Comparison of ENCODE assay signal across 29 cellular contexts in the genomic region with DNA sequence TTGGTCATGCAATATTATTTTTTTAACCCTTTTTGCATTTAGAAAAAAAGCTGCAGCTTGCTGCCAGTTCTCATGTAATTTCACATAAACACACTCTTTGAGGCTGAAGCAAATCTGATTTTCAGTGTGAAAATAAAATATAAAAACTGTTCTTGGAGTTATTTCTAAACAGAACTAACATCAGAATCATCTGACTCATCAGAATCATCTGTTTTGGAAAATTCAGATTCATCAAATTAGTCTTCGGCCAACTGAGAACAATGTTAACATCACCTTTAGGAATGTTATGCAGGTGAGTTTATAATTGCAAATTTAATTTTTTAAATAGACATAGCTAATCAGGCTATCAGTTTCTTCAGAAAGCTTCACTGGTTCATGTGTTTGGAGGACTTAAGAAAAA.
"Had no signal": no experiment of that assay in that cellular context is flagged by ENCODE, and none has a peak within 500 bp of the region (broad histone marks: within the 10 kb centered on the region; RNA-seq: fewer than 3 reads in every experiment).

No MANE protein-coding gene starts in this region.

- H3K27ac ChIP-seq: neural progenitor cell, ovary, parathyroid adenoma, psoas muscle, skin epidermis, spleen, suprapubic skin, testis, tibial artery, upper lobe of left lung, vagina had no signal

- H3K4me3 ChIP-seq: neural progenitor cell, ovary, psoas muscle, skin epidermis, smooth muscle cell, spleen, suprapubic skin, testis, tibial artery, upper lobe of left lung, vagina had no signal

- H3K79me2 ChIP-seq: parathyroid adenoma had no signal

- H2AFZ ChIP-seq: neural progenitor cell, parathyroid adenoma had no signal

- H3K9ac ChIP-seq: neural progenitor cell, parathyroid adenoma had no signal

- ATAC-seq: natural killer cell; psoas muscle; right cardiac atrium; sciatic nerve; stimulated activated memory B cell treated with anti-CD40 and anti-IgM and Interleukin-4, amounts not matched to agents 10 μg/mL and 1 μg/mL and 100 μg/mL, for 72 hours; stimulated activated naive CD8-positive, alpha-beta T cell treated with anti-CD3 and anti-CD28 coated beads, Interleukin-15, amount 100 ng/mL, for 72 hours; stimulated activated naive CD8-positive, alpha-beta T cell treated with anti-CD3 and anti-CD28 coated beads, Interleukin-15, Interleukin-2, amounts not matched to agents 100 U/mL and 50 U/mL, for 24 hours had no signal

- H3K9me3 ChIP-seq: ovary, psoas muscle, spleen, suprapubic skin, testis, tibial artery, upper lobe of left lung, vagina had no signal

- DNase-seq: natural killer cell; occipital lobe; ovary; posterior cingulate gyrus; psoas muscle; spleen; stimulated activated CD4-positive, alpha-beta T cell treated with anti-CD3 and anti-CD28 coated beads, Interleukin-12 subunit alpha, Interleukin-12 subunit beta, amount 100 ng/mL, for 4 hours; stimulated activated CD4-positive, alpha-beta T cell treated with anti-CD3 and anti-CD28 coated beads, Interleukin-1b, Interleukin-23, amount 100 ng/mL, for 48 hours; stimulated activated CD4-positive, alpha-beta T cell treated with anti-CD3 and anti-CD28 coated beads, Interleukin-4, amount 100 ng/mL, for 1 hour; stimulated activated CD4-positive, alpha-beta T cell treated with anti-CD3 and anti-CD28 coated beads, Interleukin-4, amount 100 ng/mL, for 4 hours; stimulated activated CD8-positive, alpha-beta memory T cell treated with anti-CD3 and anti-CD28 coated beads, Interleukin-4, amount 100 ng/mL, for 48 hours; stimulated activated naive CD4-positive, alpha-beta T cell; stimulated activated naive CD8-positive, alpha-beta T cell treated with anti-CD3 and anti-CD28 coated beads, Interleukin-15, amount 100 ng/mL, for 72 hours; stimulated activated naive CD8-positive, alpha-beta T cell treated with anti-CD3 and anti-CD28 coated beads, Interleukin-15, Interleukin-2, amounts not matched to agents 100 U/mL and 50 U/mL, for 24 hours; substantia nigra; testis; tibial artery; trophoblast cell; upper lobe of left lung had no signal

- H3K36me3 ChIP-seq: neural progenitor cell, ovary, vagina had no signal

- H3K4me2 ChIP-seq: neural progenitor cell, smooth muscle cell had no signal

- FAIRE-seq: urothelium cell line had no signal

- H3K4me1 ChIP-seq: parathyroid adenoma, psoas muscle, suprapubic skin, testis, upper lobe of left lung, vagina had no signal

- H3K27me3 ChIP-seq: neural progenitor cell, ovary, spleen, suprapubic skin, testis, tibial artery, upper lobe of left lung, vagina had no signal
